22 cellular contexts compared by ENCODE assay signal in genomic region chrX:136094962-136095361, GRCh38.
"Had no signal": no experiment of that assay in that cellular context is flagged by ENCODE, and none has a peak within 500 bp of the region (broad histone marks: within the 10 kb centered on the region; RNA-seq: fewer than 3 reads in every experiment).

No MANE protein-coding gene starts in this region.

- H3K27ac ChIP-seq: epithelial cell of prostate, esophagus squamous epithelium, foreskin keratinocyte, parathyroid adenoma, psoas muscle, right lobe of liver, tibial artery, upper lobe of left lung, vagina had no signal

- H3K4me1 ChIP-seq: esophagus squamous epithelium, foreskin keratinocyte, parathyroid adenoma, psoas muscle, right lobe of liver, tibial artery, upper lobe of left lung, vagina had no signal

- DNase-seq: effector memory CD4-positive, alpha-beta T cell; esophagus squamous epithelium; foreskin keratinocyte; immature natural killer cell; kidney; left colon; left ventricle myocardium superior; naive thymus-derived CD4-positive, alpha-beta T cell; nephron progenitor cell; psoas muscle; retina; right lobe of liver; stimulated activated CD4-positive, alpha-beta T cell treated with anti-CD3 and anti-CD28 coated beads, Interleukin-4, amount 100 ng/mL, for 1 hour; stimulated activated CD8-positive, alpha-beta memory T cell treated with anti-CD3 and anti-CD28 coated beads, Interleukin-4, amount 100 ng/mL, for 48 hours; stimulated activated naive CD8-positive, alpha-beta T cell treated with anti-CD3 and anti-CD28 coated beads, Interleukin-15, Interleukin-2, amounts not matched to agents 100 U/mL and 50 U/mL, for 24 hours; tibial artery; upper lobe of left lung had no signal

- H3K9me3 ChIP-seq: esophagus squamous epithelium, psoas muscle, right lobe of liver, tibial artery, upper lobe of left lung, vagina had no signal

- FAIRE-seq: endometrium, kidney had no signal

- H2AFZ ChIP-seq: parathyroid adenoma had no signal

- H3K36me3 ChIP-seq: esophagus squamous epithelium, right lobe of liver, tibial artery, upper lobe of left lung, vagina had no signal

- H3K27me3 ChIP-seq: esophagus squamous epithelium, foreskin keratinocyte, right lobe of liver, tibial artery, upper lobe of left lung, vagina had no signal

- H3K9ac ChIP-seq: parathyroid adenoma had no signal

- ATAC-seq: foreskin keratinocyte; left colon; left ventricle myocardium superior; naive thymus-derived CD4-positive, alpha-beta T cell; psoas muscle; right lobe of liver; stimulated activated effector memory CD8-positive, alpha-beta T cell treated with anti-CD3 and anti-CD28 coated beads, Interleukin-12 subunit alpha, Interleukin-12 subunit beta, amount 100 ng/mL, for 72 hours; stimulated activated naive CD8-positive, alpha-beta T cell treated with anti-CD3 and anti-CD28 coated beads, Interleukin-15, Interleukin-2, amounts not matched to agents 100 U/mL and 50 U/mL, for 24 hours had no signal

- H3K4me3 ChIP-seq: esophagus squamous epithelium, psoas muscle, right lobe of liver, tibial artery, upper lobe of left lung, vagina had no signal
